ENCODE assay signal across 8 cellular contexts in the genomic region with DNA sequence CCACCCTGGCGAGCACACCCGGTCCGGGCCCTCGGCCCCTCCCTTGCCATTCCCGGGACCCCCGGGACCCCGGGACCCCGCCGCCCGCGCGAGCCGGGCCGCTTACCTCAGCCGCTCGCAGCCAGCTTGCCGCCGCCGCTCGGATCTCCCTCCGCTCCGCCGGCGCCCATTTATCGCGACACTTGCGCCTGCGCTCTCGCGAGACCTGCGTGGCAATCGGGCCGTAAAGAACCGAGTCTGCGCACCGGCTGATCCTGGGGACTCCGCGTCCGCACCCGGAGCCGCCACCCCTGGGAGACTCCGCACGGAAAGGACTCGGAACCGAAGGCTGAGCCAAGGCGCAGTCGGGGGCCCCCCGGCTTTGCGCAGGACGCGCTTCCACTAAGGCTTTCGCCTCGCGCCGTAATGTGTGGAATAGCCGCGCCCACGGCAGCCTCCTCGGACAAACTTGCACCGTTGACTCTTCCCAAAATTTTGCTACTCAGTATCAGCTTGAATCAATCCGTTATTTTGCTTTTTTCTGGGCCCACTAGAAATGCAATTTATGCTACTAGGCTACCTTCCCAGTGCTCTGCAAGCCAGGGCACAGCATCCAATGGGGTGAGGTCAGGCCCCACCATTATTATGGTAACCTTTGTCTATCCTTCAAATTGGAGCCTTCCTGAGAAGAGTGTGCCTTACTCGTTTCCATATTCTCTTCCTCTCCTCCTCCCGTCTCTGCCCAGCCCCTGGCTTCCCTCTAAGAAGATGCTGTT. TPM values are rescaled to one million over a fixed set of nuclear protein-coding genes. Genes with fewer than 3 reads are reported as not detected.
DNase-seq lines count a peak whose midpoint lies in the region; ATAC-seq and TF ChIP-seq lines count a peak whose summit lies in the region.

Gene MAD1L1, minus strand, starts transcription at position 180 of the 755 bp plus-strand sequence. CDS start 2,812 bp downstream, outside the sequence.

- peak within 1 kb of the TSS; percentile 89 for H3K27ac Mint-ChIP-seq in activated CD4-positive, alpha-beta T cell treated with anti-CD3 and anti-CD28 coated beads, Interleukin-2, amount 10 ng/mL, durations not matched to agents 7 days and 5 days

- peak within 1 kb of the TSS; percentile 90 for H3K4me3 Mint-ChIP-seq in activated CD4-positive, alpha-beta T cell treated with anti-CD3 and anti-CD28 coated beads, Interleukin-2, amount 10 ng/mL, durations not matched to agents 7 days and 5 days

- TF ChIP-seq POLR2A in GM19099 (IDR thresholded peaks at IDR 0.05; ENCODE audit: extremely low read depth, insufficient read length, low read depth): peak; percentile 85

- POLR2A ChIA-PET in activated CD4-positive, alpha-beta T cell treated with anti-CD3 and anti-CD28 coated beads, Interleukin-2, amount 10 ng/mL, durations not matched to agents 7 days and 5 days (lab: Charles Lee): no interaction called here

- no peaks in the 10 kb centered on the region for H3K9me3 Mint-ChIP-seq in activated CD4-positive, alpha-beta T cell treated with anti-CD3 and anti-CD28 coated beads, Interleukin-2, amount 10 ng/mL, durations not matched to agents 7 days and 5 days

- CTCF ChIA-PET in activated CD4-positive, alpha-beta T cell treated with anti-CD3 and anti-CD28 coated beads, Interleukin-2, amount 10 ng/mL, durations not matched to agents 7 days and 5 days (lab: Charles Lee): interaction anchor here (1.0 to 3.0 kb wide), 4 partner anchors 8 to 23 kb away, joined by 3 to 13 read pairs (median 3); partner anchors contain the start of genes MRM2 and NUDT1

- no peaks in the 10 kb centered on the region for H3K27me3 Mint-ChIP-seq in activated CD4-positive, alpha-beta T cell treated with anti-CD3 and anti-CD28 coated beads, Interleukin-2, amount 10 ng/mL, durations not matched to agents 7 days and 5 days

- DNase-seq in AG20443 (ENCODE audit: low spot score) (peak; percentile 98), NCI-H526 (lab: John Stamatoyannopoulos, UW) (peak; percentile 61 to 96), cortex of kidney (lab: John Stamatoyannopoulos, UW) (peak; percentile 74), left lobe of liver (ENCODE audit: low spot score) (peak; percentile 90)
- peak; percentile 91 for DNase-seq in activated CD4-positive, alpha-beta T cell treated with anti-CD3 and anti-CD28 coated beads, Interleukin-2, amount 10 ng/mL, durations not matched to agents 7 days and 5 days
- DNase-seq in stimulated activated CD4-positive, alpha-beta T cell treated with anti-CD3 and anti-CD28 coated beads, Interleukin-2, amount 100 ng/mL, for 24 hours: peak; percentile 86 to 92

- peaks cover 31% of the 10 kb centered on the region for H3K4me1 Mint-ChIP-seq in activated CD4-positive, alpha-beta T cell treated with anti-CD3 and anti-CD28 coated beads, Interleukin-2, amount 10 ng/mL, durations not matched to agents 7 days and 5 days

- ATAC-seq in HG03439 (IDR thresholded peaks at IDR 0.05; ENCODE audit: unreplicated experiment) (peak; percentile 67), left lobe of liver (peak; percentile 94)

- H3K36me3 Mint-ChIP-seq in activated CD4-positive, alpha-beta T cell treated with anti-CD3 and anti-CD28 coated beads, Interleukin-2, amount 10 ng/mL, durations not matched to agents 7 days and 5 days (ENCODE audit: low read depth): peaks cover 33% of the 10 kb centered on the region

RNA-seq across cellular contexts. Expression of gene MAD1L1, which starts in this region (rescaled TPM):
- total RNA-seq in activated CD4-positive, alpha-beta T cell treated with anti-CD3 and anti-CD28 coated beads, Interleukin-2, amount 10 ng/mL, durations not matched to agents 7 days and 5 days: 100 to 1,000 TPM; 125 to 127 TPM
- 24.9 TPM for total RNA-seq in left lobe of liver

Comparison
In these comparisons a context has a peak if more than half of its experiments do, and no peak if none do; other contexts are left out.
1. Peak in every context shown above with its lines: DNase-seq and ATAC-seq.